Comparison of ENCODE assay signal across 9 cellular contexts in the genomic region with DNA sequence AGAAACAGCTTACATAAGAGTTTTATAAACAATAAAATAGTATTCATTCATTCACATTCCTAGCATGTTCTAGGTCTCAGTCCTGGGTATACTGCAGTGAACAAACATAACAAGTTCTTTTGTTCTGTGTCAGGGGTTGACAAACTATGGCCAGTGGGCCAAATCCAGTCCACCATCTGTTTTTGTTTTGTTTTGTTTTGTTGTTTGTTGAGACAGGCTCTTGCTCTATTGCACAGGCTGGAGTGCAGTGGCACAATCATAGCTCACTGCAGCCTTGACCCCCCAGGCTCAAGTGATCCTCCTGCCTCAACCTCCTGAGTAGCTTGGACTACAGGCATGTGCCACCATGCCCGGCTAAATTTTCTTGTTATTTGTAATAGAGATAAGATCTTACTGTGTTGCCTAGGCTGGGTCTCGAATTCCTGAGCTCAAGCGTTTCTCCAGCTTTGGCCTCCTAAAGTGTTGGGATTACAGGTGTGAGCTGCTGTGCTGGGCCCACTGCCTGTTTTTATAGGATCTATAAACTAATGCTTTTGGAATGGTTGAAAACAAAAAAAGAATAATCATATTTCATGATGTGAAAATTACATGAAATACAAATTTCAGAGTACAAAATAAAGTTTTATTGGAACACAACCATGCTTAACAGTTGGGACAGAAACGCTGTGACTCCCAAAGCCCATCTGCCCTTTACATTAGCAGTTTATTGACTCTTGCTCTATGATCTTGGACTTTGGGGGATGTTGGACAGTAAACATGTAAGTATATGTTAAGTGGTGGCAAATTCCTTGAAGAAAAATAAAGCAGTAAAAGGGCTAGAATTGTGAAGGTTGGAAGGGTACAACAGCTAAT. TPM values are rescaled to one million over a fixed set of nuclear protein-coding genes. Genes with fewer than 3 reads are reported as not detected.
DNase-seq lines count a peak whose midpoint lies in the region; ATAC-seq and TF ChIP-seq lines count a peak whose summit lies in the region.
"Had no signal": no experiment of that assay in that cellular context is flagged by ENCODE, and none has a peak within 500 bp of the region (broad histone marks: within the 10 kb centered on the region; RNA-seq: fewer than 3 reads in every experiment).

No MANE protein-coding gene starts in this region.

- no peak overlapping the region for H3K18ac ChIP-seq in trophoblast cell (ENCODE audit: low read length)

- H3K79me1 ChIP-seq in trophoblast cell (ENCODE audit: low read length) = no peaks in the 10 kb centered on the region

- H3K36me3 ChIP-seq in trophoblast cell (ENCODE audit: control insufficient read depth in 1 of 2, insufficient read depth in 2 of 2, low read length in 2 of 2) (no peaks in the 10 kb centered on the region), vagina (no peaks in the 10 kb centered on the region)

- no peak overlapping the region for H2BK12ac ChIP-seq in trophoblast cell (ENCODE audit: low read length)

- H4K12ac ChIP-seq in trophoblast cell (ENCODE audit: low read depth, low read length) = no peak overlapping the region

- H3K4me1 ChIP-seq in trophoblast cell (ENCODE audit: control insufficient read depth in 1 of 2, insufficient read depth in 2 of 2, low read length in 2 of 2) (peaks cover 4% of the 10 kb centered on the region in 2 experiments), vagina (peaks cover 49% of the 10 kb centered on the region)

- intact Hi-C loops in vagina (cut with DNase I) = no loop called here
- intact Hi-C loops in Right ventricle myocardium inferior (cut with DNase I) = no loop called here

- H3K4ac ChIP-seq in trophoblast cell (ENCODE audit: low read depth, low read length) = peak overlapping the region; percentile 15

- H4K8ac ChIP-seq in trophoblast cell (ENCODE audit: low read depth, low read length) = no peak overlapping the region

- H3K27ac ChIP-seq in VCaP (peak overlapping the region; percentile 45), trophoblast cell (ENCODE audit: low read depth, low read length) (no peak overlapping the region), vagina (no peak overlapping the region)
- H3K27ac ChIP-seq: KMS-11 had no signal

- no peak overlapping the region for H2AFZ ChIP-seq in trophoblast cell (ENCODE audit: insufficient read depth, low read length, poor library complexity)

- peak; percentile 49 for DNase-seq in EL
- DNase-seq in fibroblast of gingiva (ENCODE audit: low read depth) = peak; percentile 81
- DNase-seq in trophoblast cell = peak; percentile 81 to 91
- DNase-seq in vagina (ENCODE audit: extremely low spot score in 2 of 2) = no peak
- no peak for DNase-seq in Right ventricle myocardium inferior (ENCODE audit: missing footprints)
- DNase-seq in activated naive CD4-positive, alpha-beta T cell treated with anti-CD3 and anti-CD28 coated beads, Interleukin-2, amount 50 U/mL, for 16 hours = no peak
- no peak for DNase-seq in stimulated activated CD4-positive, alpha-beta T cell treated with anti-CD3 and anti-CD28 coated beads, Interleukin-4, amount 100 ng/mL, for 4 hours

- H3K27me3 ChIP-seq in trophoblast cell (ENCODE audit: insufficient read depth, low read length) (no peaks in the 10 kb centered on the region), vagina (no peaks in the 10 kb centered on the region)

- no peak overlapping the region for H4K91ac ChIP-seq in trophoblast cell (ENCODE audit: low read depth, low read length)

- H2BK5ac ChIP-seq in trophoblast cell (ENCODE audit: low read depth, low read length, poor library complexity) = peak overlapping the region; percentile 49

- no peak for TF ChIP-seq POLR2A in vagina (IDR thresholded peaks at IDR 0.05)

- H3K4me2 ChIP-seq in trophoblast cell (ENCODE audit: low read length) = no peak overlapping the region
- H3K4me2 ChIP-seq: KMS-11 had no signal

- H3K9me3 ChIP-seq in trophoblast cell (ENCODE audit: insufficient read depth, low read depth, low read length) (no peaks in the 10 kb centered on the region), vagina (no peaks in the 10 kb centered on the region)

- no peak overlapping the region for H3K9ac ChIP-seq in trophoblast cell (ENCODE audit: low read length)
- H3K9ac ChIP-seq: KMS-11 had no signal

- H2AK5ac ChIP-seq in trophoblast cell (ENCODE audit: low read length) = no peak overlapping the region

- no CpG with 5 or more reads among the region's 4 CpGs for WGBS in trophoblast cell (ENCODE audit: extremely low coverage, insufficient coverage, insufficient read length)

- no peak for TF ChIP-seq CTCF in VCaP (conservative IDR thresholded peaks at IDR 0.05)
- no peak for TF ChIP-seq CTCF in vagina (IDR thresholded peaks at IDR 0.05)

- no peak overlapping the region for H3K23ac ChIP-seq in trophoblast cell (ENCODE audit: low read length)

- no peak overlapping the region for H2BK120ac ChIP-seq in trophoblast cell (ENCODE audit: insufficient read depth, low read length, poor library complexity)

- ATAC-seq in Right ventricle myocardium inferior = no peak

- H3K4me3 ChIP-seq in trophoblast cell (ENCODE audit: low read depth, low read length) (no peak overlapping the region), vagina (no peak overlapping the region)

- H3K14ac ChIP-seq in trophoblast cell (ENCODE audit: low read length) = no peak overlapping the region

- H3K79me2 ChIP-seq in trophoblast cell (ENCODE audit: control insufficient read depth, insufficient read depth, low read length, poor library complexity) = peaks cover 2% of the 10 kb centered on the region

RNA-seq across cellular contexts. Expression of gene CAPZA1, which starts 17.9 kb away (rescaled TPM):
- polyA plus RNA-seq in trophoblast cell (2013) = 120 and 124 TPM in 2 replicates
- total RNA-seq in vagina (126 TPM), Right ventricle myocardium inferior (30.5 TPM)

RNA-seq across cellular contexts. Expression of gene ST7L, which starts 18.5 kb away (rescaled TPM):
- polyA plus RNA-seq in trophoblast cell (2013) = 10.6 and 11.5 TPM in 2 replicates
- 16.7 TPM for total RNA-seq in vagina
- total RNA-seq in Right ventricle myocardium inferior = 10.6 TPM

RNA-seq across cellular contexts. Expression of gene MOV10, which starts 37.0 kb away (rescaled TPM):
- polyA plus RNA-seq in trophoblast cell (2013) = 55.1 and 55.6 TPM in 2 replicates
- total RNA-seq in vagina = 53.0 TPM
- total RNA-seq in Right ventricle myocardium inferior = 16.1 TPM

Comparison
In these comparisons a context has a peak if more than half of its experiments do, and no peak if none do; other contexts are left out.
1. DNase-seq: peak in EL (single experiment), fibroblast of gingiva (single experiment) and trophoblast cell (2 of 2); none in vagina (0 of 2), Right ventricle myocardium inferior (single experiment), activated naive CD4-positive, alpha-beta T cell treated with anti-CD3 and anti-CD28 coated beads, Interleukin-2, amount 50 U/mL, for 16 hours (single experiment) and stimulated activated CD4-positive, alpha-beta T cell treated with anti-CD3 and anti-CD28 coated beads, Interleukin-4, amount 100 ng/mL, for 4 hours (0 of 2).